Comparison of ENCODE assay signal across 8 cellular contexts in the genomic region with DNA sequence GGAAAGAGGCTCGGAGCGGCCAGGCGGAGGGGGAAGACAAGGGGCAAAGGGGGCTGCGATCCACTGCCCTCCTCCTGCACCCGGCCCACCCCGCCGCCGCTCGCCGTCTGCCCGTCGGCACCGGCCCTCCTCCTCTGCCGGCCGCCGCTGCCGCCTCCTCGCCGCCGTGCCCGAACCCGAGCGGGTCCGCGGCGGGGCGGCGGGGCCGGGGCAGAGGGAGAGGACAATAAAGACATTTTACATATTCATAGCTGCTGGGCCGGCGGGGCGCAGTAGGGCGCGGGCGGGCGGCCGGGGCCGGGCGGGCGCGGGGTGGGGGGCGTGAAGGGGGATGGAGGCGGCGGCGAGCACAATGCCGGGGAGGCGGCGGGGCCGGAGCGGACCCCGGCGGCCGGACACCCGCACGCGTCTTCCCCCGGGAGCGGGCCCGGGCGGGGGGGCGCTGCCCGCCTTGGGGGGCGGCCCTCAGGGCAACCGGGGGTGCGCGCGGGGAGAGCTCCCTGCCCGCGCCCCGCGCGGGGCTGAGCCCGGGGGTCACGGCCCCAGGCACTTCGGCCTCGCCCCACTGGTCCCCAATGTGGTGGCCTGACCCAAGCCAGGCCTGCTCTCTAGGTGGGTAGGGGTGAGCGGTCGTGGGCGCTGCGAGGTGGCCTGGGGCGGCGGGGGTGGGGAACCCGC. TPM values are rescaled to one million over a fixed set of nuclear protein-coding genes. Genes with fewer than 3 reads are reported as not detected.
DNase-seq lines count a peak whose midpoint lies in the region; ATAC-seq and TF ChIP-seq lines count a peak whose summit lies in the region.

No MANE protein-coding gene starts in this region.

- no peaks in the 10 kb centered on the region for H3K27me3 Mint-ChIP-seq in nephron (ENCODE audit: low read depth)

- peaks cover 31% of the 10 kb centered on the region for H3K4me1 Mint-ChIP-seq in nephron

- peak overlapping the region; percentile 67 for H3K4me3 ChIP-seq in AG04449 (ENCODE audit: low read depth, low read length)

- no peaks in the 10 kb centered on the region for H3K36me3 Mint-ChIP-seq in nephron (ENCODE audit: low read depth)

- no peak for DNase-seq in AG04449 (ENCODE audit: low read depth, low spot score)
- peak in 3 of 5 experiments; percentile 6 to 11 (median 11) for DNase-seq in T-helper 2 cell
- DNase-seq in epithelial cell of prostate (ENCODE audit: low read depth, low spot score), result no peak
- no peak for DNase-seq in GDM1 (lab: John Stamatoyannopoulos, UW)
- no peak for DNase-seq in mesenteric fat pad (ENCODE audit: low spot score)

- TF ChIP-seq CTCF in AG04449 (IDR thresholded peaks at IDR 0.05; ENCODE audit: insufficient read depth, low read length, missing control alignments) (no peak), nephron (IDR thresholded peaks at IDR 0.05; ENCODE audit: unreplicated experiment in 3 of 3) (no peak)

- H3K4me3 Mint-ChIP-seq in nephron, result peak overlapping the region; percentile 95 to 99 (median 95)

- H3K27ac Mint-ChIP-seq in nephron, result peak overlapping the region; percentile 79 to 100 (median 93)

- ATAC-seq in GM18520 (IDR thresholded peaks at IDR 0.05; ENCODE audit: unreplicated experiment) (peak; percentile 0), HG03095 (IDR thresholded peaks at IDR 0.05; ENCODE audit: unreplicated experiment) (peak; percentile 12)

- H3K9me3 Mint-ChIP-seq in nephron, result peaks cover 5% of the 10 kb centered on the region

- CTCF ChIA-PET in AG04449 (lab: Yijun Ruan, JAX), result interaction anchor here (0.9 to 3.5 kb wide), 4 partner anchors 11 to 197 kb away, joined by 3 to 32 read pairs (median 4); no protein-coding TSS in a partner anchor

- POLR2A ChIA-PET in AG04449 (lab: Yijun Ruan, JAX), result no interaction called here

- peak overlapping the region; percentile 92 for H3K27ac ChIP-seq in epithelial cell of prostate

RNA-seq across cellular contexts. Expression of a gene that starts 0.6 kb away (rescaled TPM):
- 18.8 TPM for total RNA-seq in mesenteric fat pad

Comparison
In these comparisons a context has a peak if more than half of its experiments do, and no peak if none do; other contexts are left out.
1. DNase-seq: peak in T-helper 2 cell (3 of 5); none in AG04449 (single experiment), epithelial cell of prostate (single experiment), GDM1 (single experiment) and mesenteric fat pad (single experiment).